In the genomic region with DNA sequence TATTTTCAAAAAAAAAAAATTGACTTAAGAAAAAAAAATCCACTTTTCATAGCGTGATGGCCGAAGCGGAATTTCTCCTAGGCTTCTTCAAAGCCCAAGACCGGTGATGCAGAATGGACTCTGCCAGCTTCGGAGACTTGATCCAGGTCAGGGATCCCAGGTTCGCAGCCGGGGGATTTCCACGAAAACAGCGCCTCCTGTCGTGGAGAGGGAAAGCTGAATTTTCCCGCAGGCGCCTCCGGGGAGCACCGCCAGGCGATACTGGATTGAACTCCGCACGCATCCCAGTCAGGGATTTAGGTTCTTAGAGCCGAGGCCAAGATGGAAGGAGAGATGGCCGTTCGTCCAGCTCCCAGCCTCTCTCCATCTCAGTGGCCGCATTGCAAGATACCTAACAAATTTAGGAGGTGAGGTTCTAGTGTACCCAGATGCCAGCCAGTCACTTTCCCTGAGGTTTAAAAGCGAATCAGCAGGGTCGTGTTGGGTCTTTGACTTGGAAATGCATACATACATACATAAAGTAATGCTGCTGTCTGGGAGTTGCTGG, we compare ENCODE assay signal across 10 cellular contexts. TPM values are rescaled to one million over a fixed set of nuclear protein-coding genes. Genes with fewer than 3 reads are reported as not detected.
DNase-seq lines count a peak whose midpoint lies in the region; ATAC-seq and TF ChIP-seq lines count a peak whose summit lies in the region.
"Had no signal": no experiment of that assay in that cellular context is flagged by ENCODE, and none has a peak within 500 bp of the region (broad histone marks: within the 10 kb centered on the region; RNA-seq: fewer than 3 reads in every experiment).

No MANE protein-coding gene starts in this region.

- no peak overlapping the region for H3K27ac ChIP-seq in left ventricle myocardium inferior (replicated peaks)

- ATAC-seq in HG03139 (IDR thresholded peaks at IDR 0.05; ENCODE audit: unreplicated experiment) (no peak), GM21825 (IDR thresholded peaks at IDR 0.05; ENCODE audit: unreplicated experiment) (no peak)
- ATAC-seq: activated CD4-positive, alpha-beta T cell treated with anti-CD3 and anti-CD28 coated beads for 36 hours had no signal

- H3K4me1 ChIP-seq in left ventricle myocardium inferior = peaks cover 49% of the 10 kb centered on the region

- no peaks in the 10 kb centered on the region for H3K36me3 ChIP-seq in left ventricle myocardium inferior

- H3K9me3 Mint-ChIP-seq in type B pancreatic cell = no peaks in the 10 kb centered on the region

- H3K4me3 Mint-ChIP-seq in type B pancreatic cell = peak overlapping the region; percentile 94
- H3K4me3 Mint-ChIP-seq: activated CD4-positive, alpha-beta T cell treated with anti-CD3 and anti-CD28 coated beads for 36 hours had no signal

- H3K9me3 ChIP-seq in left ventricle myocardium inferior (replicated peaks) = no peaks in the 10 kb centered on the region

- peaks cover 19% of the 10 kb centered on the region for H3K4me1 Mint-ChIP-seq in type B pancreatic cell (ENCODE audit: unreplicated experiment)

- H3K27ac Mint-ChIP-seq in type B pancreatic cell = peak overlapping the region; percentile 99
- H3K27ac Mint-ChIP-seq: activated CD4-positive, alpha-beta T cell treated with anti-CD3 and anti-CD28 coated beads for 36 hours had no signal

- peaks cover 90% of the 10 kb centered on the region for H3K27me3 Mint-ChIP-seq in type B pancreatic cell

- DNase-seq in left ventricle myocardium inferior (no peak), cardiac septum (ENCODE audit: low spot score) (no peak), iPS-NIHi11 (ENCODE audit: low spot score) (peak; percentile 67), type B pancreatic cell (ENCODE audit: extremely low spot score, unreplicated experiment) (no peak), kidney glomerular epithelial cell (lab: John Stamatoyannopoulos, UW) (no peak)
- DNase-seq: activated CD4-positive, alpha-beta T cell treated with anti-CD3 and anti-CD28 coated beads for 36 hours; nucleus accumbens had no signal

- intact Hi-C loops in left ventricle myocardium inferior (cut with micrococcal nuclease) = no loop called here
- intact Hi-C loops in cardiac septum (cut with DNase I) = no loop called here

- TF ChIP-seq CTCF in left ventricle myocardium inferior (IDR thresholded peaks at IDR 0.05; ENCODE audit: borderline replicate concordance) (no peak), WI38 (IDR thresholded peaks at IDR 0.05; ENCODE audit: low read depth, low read length) (peak; percentile 55), type B pancreatic cell (conservative IDR thresholded peaks at IDR 0.05) (peak; percentile 66)

- peaks cover 100% of the 10 kb centered on the region for H3K27me3 ChIP-seq in left ventricle myocardium inferior (ENCODE audit: low read depth)

- H3K4me3 ChIP-seq in left ventricle myocardium inferior (peak overlapping the region; percentile 43), WI38 (ENCODE audit: low read depth, low read length) (no peak overlapping the region)

- peaks cover 3% of the 10 kb centered on the region for H3K36me3 Mint-ChIP-seq in type B pancreatic cell

RNA-seq across cellular contexts. Expression of a gene that starts 2.2 kb away (rescaled TPM):
- total RNA-seq in left ventricle myocardium inferior (not detected), cardiac septum (0.13 TPM), type B pancreatic cell (ENCODE audit: low replicate concordance) (3.0 and 4.6 TPM in 2 replicates)
- total RNA-seq: activated CD4-positive, alpha-beta T cell treated with anti-CD3 and anti-CD28 coated beads for 36 hours had no signal

RNA-seq across cellular contexts. Expression of a gene that starts 2.6 kb away (rescaled TPM):
- total RNA-seq in left ventricle myocardium inferior (not detected), cardiac septum (not detected), type B pancreatic cell (ENCODE audit: low replicate concordance) (51.0 and 58.9 TPM in 2 replicates)

Comparison
In these comparisons a context has a peak if more than half of its experiments do, and no peak if none do; other contexts are left out.
1. RNA of a gene that starts 2.6 kb away (total RNA-seq): 51.0 to 58.9 TPM in type B pancreatic cell; not detected in cardiac septum (single experiment) and not detected in left ventricle myocardium inferior (single experiment); every median in the first group is over 10 times any median in the second.